Comparison of ENCODE assay signal across 1 cellular context in genomic region chr18:75660932-75661331, GRCh38.
TF ChIP-seq lines count a peak whose summit lies in the region.

No MANE protein-coding gene starts in this region.

TF ChIP-seq in WTC11, 78 proteins besides CTCF, POLR2A, EP300 and RAD21 (continued from another document):
- TF ChIP-seq, protein P1, sequence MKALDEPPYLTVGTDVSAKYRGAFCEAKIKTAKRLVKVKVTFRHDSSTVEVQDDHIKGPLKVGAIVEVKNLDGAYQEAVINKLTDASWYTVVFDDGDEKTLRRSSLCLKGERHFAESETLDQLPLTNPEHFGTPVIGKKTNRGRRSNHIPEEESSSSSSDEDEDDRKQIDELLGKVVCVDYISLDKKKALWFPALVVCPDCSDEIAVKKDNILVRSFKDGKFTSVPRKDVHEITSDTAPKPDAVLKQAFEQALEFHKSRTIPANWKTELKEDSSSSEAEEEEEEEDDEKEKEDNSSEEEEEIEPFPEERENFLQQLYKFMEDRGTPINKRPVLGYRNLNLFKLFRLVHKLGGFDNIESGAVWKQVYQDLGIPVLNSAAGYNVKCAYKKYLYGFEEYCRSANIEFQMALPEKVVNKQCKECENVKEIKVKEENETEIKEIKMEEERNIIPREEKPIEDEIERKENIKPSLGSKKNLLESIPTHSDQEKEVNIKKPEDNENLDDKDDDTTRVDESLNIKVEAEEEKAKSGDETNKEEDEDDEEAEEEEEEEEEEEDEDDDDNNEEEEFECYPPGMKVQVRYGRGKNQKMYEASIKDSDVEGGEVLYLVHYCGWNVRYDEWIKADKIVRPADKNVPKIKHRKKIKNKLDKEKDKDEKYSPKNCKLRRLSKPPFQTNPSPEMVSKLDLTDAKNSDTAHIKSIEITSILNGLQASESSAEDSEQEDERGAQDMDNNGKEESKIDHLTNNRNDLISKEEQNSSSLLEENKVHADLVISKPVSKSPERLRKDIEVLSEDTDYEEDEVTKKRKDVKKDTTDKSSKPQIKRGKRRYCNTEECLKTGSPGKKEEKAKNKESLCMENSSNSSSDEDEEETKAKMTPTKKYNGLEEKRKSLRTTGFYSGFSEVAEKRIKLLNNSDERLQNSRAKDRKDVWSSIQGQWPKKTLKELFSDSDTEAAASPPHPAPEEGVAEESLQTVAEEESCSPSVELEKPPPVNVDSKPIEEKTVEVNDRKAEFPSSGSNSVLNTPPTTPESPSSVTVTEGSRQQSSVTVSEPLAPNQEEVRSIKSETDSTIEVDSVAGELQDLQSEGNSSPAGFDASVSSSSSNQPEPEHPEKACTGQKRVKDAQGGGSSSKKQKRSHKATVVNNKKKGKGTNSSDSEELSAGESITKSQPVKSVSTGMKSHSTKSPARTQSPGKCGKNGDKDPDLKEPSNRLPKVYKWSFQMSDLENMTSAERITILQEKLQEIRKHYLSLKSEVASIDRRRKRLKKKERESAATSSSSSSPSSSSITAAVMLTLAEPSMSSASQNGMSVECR (CRISPR knock-in tag; IDR thresholded peaks at IDR 0.05; ENCODE audit: borderline replicate concordance) = no peak
